In the genomic region with DNA sequence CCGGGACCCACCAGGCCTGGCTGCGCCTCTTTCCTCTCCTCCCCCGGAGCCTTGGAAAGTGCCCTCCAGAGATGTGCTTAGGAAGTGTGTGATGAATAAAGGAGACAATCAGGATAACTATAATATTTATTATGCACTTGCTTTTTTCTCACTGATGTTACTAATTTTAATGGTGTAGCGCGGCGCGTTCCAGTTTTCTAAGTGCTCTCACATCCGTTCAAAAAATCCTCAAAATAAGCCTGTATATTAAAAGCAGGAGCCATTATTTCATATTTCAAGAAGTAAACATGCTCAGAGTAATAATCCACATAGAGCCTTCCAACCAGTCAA, we compare ENCODE assay signal across 8 cellular contexts. TPM values are rescaled to one million over a fixed set of nuclear protein-coding genes. Genes with fewer than 3 reads are reported as not detected.
DNase-seq lines count a peak whose midpoint lies in the region; ATAC-seq and TF ChIP-seq lines count a peak whose summit lies in the region.

No MANE protein-coding gene starts in this region.

- peaks cover 19% of the 10 kb centered on the region for H3F3A ChIP-seq in neural progenitor cell (ENCODE audit: low read depth)

- H3K36me3 Mint-ChIP-seq in effector memory CD8-positive, alpha-beta T cell (ENCODE audit: insufficient read depth) = peaks cover 12% of the 10 kb centered on the region
- no peaks in the 10 kb centered on the region for H3K36me3 Mint-ChIP-seq in neural progenitor cell

- no peak overlapping the region for H3K9ac ChIP-seq in neural progenitor cell

- H3K4me1 ChIP-seq in neural progenitor cell = peaks cover 4% of the 10 kb centered on the region

- peak overlapping the region; percentile 95 for H2AFZ ChIP-seq in neural progenitor cell (replicated peaks)

- peak overlapping the region; percentile 99 for H3K4me2 ChIP-seq in neural progenitor cell

- H3K4me3 Mint-ChIP-seq in effector memory CD8-positive, alpha-beta T cell = peak overlapping the region; percentile 91 to 93
- H3K4me3 Mint-ChIP-seq in neural progenitor cell = peak overlapping the region; percentile 91

- no peak overlapping the region for H3K27ac ChIP-seq in neural progenitor cell

- no peak for ATAC-seq in effector memory CD8-positive, alpha-beta T cell (replicated peaks)

- DNase-seq in NCI-H128 (lab: John Stamatoyannopoulos, UW; ENCODE audit: unreplicated experiment) = peak; percentile 9
- DNase-seq in effector memory CD8-positive, alpha-beta T cell = no peak
- DNase-seq in neural progenitor cell (ENCODE audit: low spot score) = no peak
- DNase-seq in NOMO-1 treated with dmso at 0.1 percent for 144 hours (lab: John Stamatoyannopoulos, UW; ENCODE audit: unreplicated experiment) = no peak
- no peak for DNase-seq in UCSD-AML1 (lab: John Stamatoyannopoulos, UW; ENCODE audit: unreplicated experiment)
- no peak for DNase-seq in HuH-7.5 (ENCODE audit: low spot score)
- no peak for DNase-seq in NCI-H524 (lab: John Stamatoyannopoulos, UW)

- H3K4me3 ChIP-seq in GM08714 (ENCODE audit: low read length) (peak overlapping the region; percentile 85), neural progenitor cell (peak overlapping the region; percentile 86)

- H3K27me3 ChIP-seq in neural progenitor cell = peaks cover 11% of the 10 kb centered on the region

- no peaks in the 10 kb centered on the region for H3K9me3 Mint-ChIP-seq in effector memory CD8-positive, alpha-beta T cell
- H3K9me3 Mint-ChIP-seq in neural progenitor cell = no peaks in the 10 kb centered on the region

- TF ChIP-seq CTCF in neural progenitor cell (IDR thresholded peaks at IDR 0.05) = no peak

- peak overlapping the region; percentile 94 to 97 for H3K27ac Mint-ChIP-seq in effector memory CD8-positive, alpha-beta T cell
- H3K27ac Mint-ChIP-seq in neural progenitor cell = no peak overlapping the region

- no peaks in the 10 kb centered on the region for H4K20me1 ChIP-seq in neural progenitor cell (ENCODE audit: low read depth)

- no peaks in the 10 kb centered on the region for H3K79me2 ChIP-seq in neural progenitor cell (ENCODE audit: low read depth)

- no peaks in the 10 kb centered on the region for H3K27me3 Mint-ChIP-seq in effector memory CD8-positive, alpha-beta T cell
- peaks cover 3% of the 10 kb centered on the region for H3K27me3 Mint-ChIP-seq in neural progenitor cell (ENCODE audit: insufficient read depth, low read depth)

- H3K36me3 ChIP-seq in neural progenitor cell = no peaks in the 10 kb centered on the region

- H3K4me1 Mint-ChIP-seq in effector memory CD8-positive, alpha-beta T cell (ENCODE audit: low read depth in 2 of 2) = peaks cover 3 to 14% of the 10 kb centered on the region in 2 donors
- peaks cover 17% of the 10 kb centered on the region for H3K4me1 Mint-ChIP-seq in neural progenitor cell

- no peaks in the 10 kb centered on the region for H3K9me3 ChIP-seq in neural progenitor cell (ENCODE audit: low read depth)

RNA-seq across cellular contexts. Expression of a gene that starts 0.9 kb away (rescaled TPM):
- total RNA-seq in neural progenitor cell (ENCODE audit: low replicate concordance) = 12.2 and 17.3 TPM in 2 replicates

RNA-seq across cellular contexts. Expression of a gene that starts 57.8 kb away (rescaled TPM):
- total RNA-seq in neural progenitor cell (ENCODE audit: low replicate concordance) = 50.8 and 62.9 TPM in 2 replicates
